Comparison of ENCODE assay signal across 20 cellular contexts in the genomic region with DNA sequence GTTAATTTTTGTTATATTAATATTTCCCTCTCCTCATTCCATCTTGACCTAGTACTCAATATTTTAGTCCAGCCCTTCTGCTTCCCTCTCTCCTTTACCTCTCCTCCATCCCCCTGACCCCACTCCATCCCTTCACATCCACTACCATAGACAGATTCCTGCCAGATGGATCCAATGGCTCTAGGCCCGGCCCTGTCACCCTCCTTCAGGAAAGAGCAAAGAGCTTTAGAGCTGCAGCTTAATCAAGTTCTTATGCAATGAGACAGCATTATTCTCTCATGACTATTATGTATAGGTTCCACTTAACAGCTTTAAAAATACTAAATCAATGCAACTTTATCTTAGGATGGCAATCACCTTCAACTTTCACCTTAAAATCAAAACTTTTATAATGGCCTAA.
A peak's percentile ranks its signal among the peaks of the same experiment; 100 is the strongest.
DNase-seq lines count a peak whose midpoint lies in the region; ATAC-seq and TF ChIP-seq lines count a peak whose summit lies in the region.
"Had no signal": no experiment of that assay in that cellular context is flagged by ENCODE, and none has a peak within 500 bp of the region (broad histone marks: within the 10 kb centered on the region; RNA-seq: fewer than 3 reads in every experiment).

No MANE protein-coding gene starts in this region.

- H3K4me1 ChIP-seq in IMR-90 (ENCODE audit: control insufficient read depth, insufficient read depth, low read length): no peaks in the 10 kb centered on the region
- H3K4me1 ChIP-seq: BE2C had no signal

- peak; percentile 64 for DNase-seq in ELR (ENCODE audit: low read depth)
- DNase-seq in IMR-90: peak; percentile 8
- peak; percentile 44 for DNase-seq in fibroblast of the aortic adventitia (ENCODE audit: low read depth)
- DNase-seq in posterior vena cava (ENCODE audit: low spot score): no peak
- DNase-seq: BE2C; GDM1; H9; KG1; NCI-H1092 treated with DMSO at 0.1 percent for 48 hours; NCI-H146; NCI-H2029 treated with DMSO at 0.1 percent for 48 hours; NCI-H2171 treated with DMSO at 0.1 percent for 48 hours; NCI-H446 treated with DMSO at 0.1 percent for 48 hours; NK-92 treated with Interleukin-12 subunit alpha and Interleukin-12 subunit beta, amount 100 ng/mL, for 24 hours; SIG-M5; T-cell had no signal

- H2BK5ac ChIP-seq in IMR-90 (ENCODE audit: low read depth, low read length, poor library complexity, severe bottlenecking): no peak overlapping the region

- no peak overlapping the region for H3K56ac ChIP-seq in IMR-90 (ENCODE audit: extremely low read depth, insufficient read depth, low read length)

- dilution Hi-C loops in IMR-90 (cut with HindIII; ENCODE audit: low sequenced_read_pairs, unreplicated experiment): no loop called here

- no peaks in the 10 kb centered on the region for H3K9me3 ChIP-seq in IMR-90 (ENCODE audit: control insufficient read depth, insufficient read depth, low read length)
- H3K9me3 ChIP-seq: BE2C had no signal

- no peak overlapping the region for H2BK120ac ChIP-seq in IMR-90 (ENCODE audit: low read depth, low read length)

- no peak overlapping the region for H3K4me2 ChIP-seq in IMR-90 (ENCODE audit: low read depth, low read length)

- no peaks in the 10 kb centered on the region for H3K27me3 ChIP-seq in IMR-90 (ENCODE audit: control insufficient read depth, insufficient read depth, low read length)
- H3K27me3 ChIP-seq: BE2C had no signal

- H3K9ac ChIP-seq in IMR-90 (ENCODE audit: low read depth, low read length): no peak overlapping the region

- no peak overlapping the region for H3K23ac ChIP-seq in IMR-90 (ENCODE audit: low read depth, low read length)

- H2AFZ ChIP-seq in IMR-90 (replicated peaks; ENCODE audit: low read length, poor library complexity): peak overlapping the region; percentile 26

- H4K8ac ChIP-seq in IMR-90 (ENCODE audit: low read depth in 2 of 2, low read length in 2 of 2): no peak overlapping the region

- H3K9me1 ChIP-seq in IMR-90 (ENCODE audit: insufficient read depth, low read length): no peaks in the 10 kb centered on the region

- CTCF ChIA-PET in IMR-90 (lab: Yijun Ruan, JAX): no interaction called here

- WGBS in IMR-90 (ENCODE audit: extremely low coverage in 2 of 2, insufficient read length in 1 of 2), 2 experiments: no CpG with 5 or more reads among the region's 1 CpG

- no peak overlapping the region for H3K14ac ChIP-seq in IMR-90 (replicated peaks; ENCODE audit: low read depth, low read length)

- no peak for TF ChIP-seq POLR2A in IMR-90 (IDR thresholded peaks at IDR 0.05; ENCODE audit: low read depth, low read length)
- no peak for TF ChIP-seq POLR2A in GM18505 (IDR thresholded peaks at IDR 0.05; ENCODE audit: borderline replicate concordance, extremely low read depth, insufficient read depth, insufficient read length)

- TF ChIP-seq CTCF in IMR-90 (conservative IDR thresholded peaks at IDR 0.05; ENCODE audit: low read depth, low read length) (no peak), fibroblast of the aortic adventitia (IDR thresholded peaks at IDR 0.05; ENCODE audit: insufficient read depth, low read length) (no peak)

- intact Hi-C loops in IMR-90 (cut with micrococcal nuclease): no loop called here
- intact Hi-C loops in posterior vena cava (cut with DNase I): no loop called here

- in situ Hi-C loops in IMR-90 (cut with MboI; ENCODE audit: low sequenced_read_pairs): no loop called here

- H4K91ac ChIP-seq in IMR-90 (ENCODE audit: insufficient read depth, low read depth, low read length): no peak overlapping the region

- no peak for TF ChIP-seq RAD21 in IMR-90 (IDR thresholded peaks at IDR 0.05; ENCODE audit: low read length)

- no peak overlapping the region for H2AK9ac ChIP-seq in IMR-90 (replicated peaks; ENCODE audit: low read depth, low read length, poor library complexity)

- no peak overlapping the region for H2BK20ac ChIP-seq in IMR-90 (ENCODE audit: low read depth, low read length)

- ATAC-seq in IMR-90 (ENCODE audit: low read depth) (no peak), SK-N-SH treated with all-trans-retinoic acid at 6 μM for 48 hours (peak; percentile 53; the same call in 2 of the 3 replicates), GM21423 (IDR thresholded peaks at IDR 0.05; ENCODE audit: unreplicated experiment) (no peak), GM18505 (IDR thresholded peaks at IDR 0.05; ENCODE audit: unreplicated experiment) (no peak)
- ATAC-seq: Panc1, T-cell had no signal

- H4K20me1 ChIP-seq in IMR-90 (ENCODE audit: insufficient read depth, low read length): no peaks in the 10 kb centered on the region

- H2BK15ac ChIP-seq in IMR-90 (ENCODE audit: low read depth, low read length): no peak overlapping the region

- no peaks in the 10 kb centered on the region for H3K36me3 ChIP-seq in IMR-90 (ENCODE audit: control insufficient read depth, insufficient read depth, low read length)
- H3K36me3 ChIP-seq: BE2C had no signal

- no peak overlapping the region for H4K5ac ChIP-seq in IMR-90 (ENCODE audit: low read depth, low read length)

- BruUV-seq in IMR-90 (replicated peaks; lab: Mats Ljungman, UMichigan): no TSS peak

- H3K18ac ChIP-seq in IMR-90 (ENCODE audit: low read depth, low read length): no peak overlapping the region

- H3K79me1 ChIP-seq in IMR-90 (ENCODE audit: low read depth in 1 of 2, low read length in 2 of 2): no peaks in the 10 kb centered on the region

- H3K4me3 ChIP-seq in IMR-90 (ENCODE audit: insufficient read depth, low read depth, low read length) (no peak overlapping the region), fibroblast of the aortic adventitia (ENCODE audit: low read depth, low read length) (no peak overlapping the region)

- no peak overlapping the region for H3K4ac ChIP-seq in IMR-90 (ENCODE audit: low read depth, low read length)

- POLR2A ChIA-PET in IMR-90 (lab: Charles Lee; ENCODE audit: unreplicated experiment): no interaction called here

- H3K27ac ChIP-seq in IMR-90 (ENCODE audit: insufficient read depth, low read length): no peak overlapping the region

- H2AK5ac ChIP-seq in IMR-90 (ENCODE audit: low read depth, low read length): no peak overlapping the region

TF ChIP-seq in IMR-90, 13 proteins besides CTCF, POLR2A, EP300 and RAD21:
- no peak for TF ChIP-seq RFX5 (IDR thresholded peaks at IDR 0.05; ENCODE audit: low read depth, low read length)
- TF ChIP-seq CEBPB (IDR thresholded peaks at IDR 0.05; ENCODE audit: low read depth, low read length): no peak
- no peak for TF ChIP-seq MAFK (IDR thresholded peaks at IDR 0.05; ENCODE audit: low read depth, low read length)
- no peak for TF ChIP-seq FOS (IDR thresholded peaks at IDR 0.05; ENCODE audit: low read depth, low read length)
- TF ChIP-seq SMC3 (IDR thresholded peaks at IDR 0.05; ENCODE audit: low read depth, low read length): no peak

TF ChIP-seq in SK-N-SH treated with all-trans-retinoic acid at 6 μM for 48 hours, 23 proteins besides CTCF, POLR2A, EP300 and RAD21:
- no peak for TF ChIP-seq ESRRG (CRISPR knock-in tag; IDR thresholded peaks at IDR 0.05)
- TF ChIP-seq, protein P1, sequence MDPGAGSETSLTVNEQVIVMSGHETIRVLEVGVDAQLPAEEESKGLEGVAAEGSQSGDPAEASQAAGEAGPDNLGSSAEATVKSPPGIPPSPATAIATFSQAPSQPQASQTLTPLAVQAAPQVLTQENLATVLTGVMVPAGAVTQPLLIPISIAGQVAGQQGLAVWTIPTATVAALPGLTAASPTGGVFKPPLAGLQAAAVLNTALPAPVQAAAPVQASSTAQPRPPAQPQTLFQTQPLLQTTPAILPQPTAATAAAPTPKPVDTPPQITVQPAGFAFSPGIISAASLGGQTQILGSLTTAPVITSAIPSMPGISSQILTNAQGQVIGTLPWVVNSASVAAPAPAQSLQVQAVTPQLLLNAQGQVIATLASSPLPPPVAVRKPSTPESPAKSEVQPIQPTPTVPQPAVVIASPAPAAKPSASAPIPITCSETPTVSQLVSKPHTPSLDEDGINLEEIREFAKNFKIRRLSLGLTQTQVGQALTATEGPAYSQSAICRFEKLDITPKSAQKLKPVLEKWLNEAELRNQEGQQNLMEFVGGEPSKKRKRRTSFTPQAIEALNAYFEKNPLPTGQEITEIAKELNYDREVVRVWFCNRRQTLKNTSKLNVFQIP (CRISPR knock-in tag; IDR thresholded peaks at IDR 0.05; ENCODE audit: borderline replicate concordance, low read depth): no peak
- no peak for TF ChIP-seq CSDC2 (CRISPR knock-in tag; IDR thresholded peaks at IDR 0.05)
- TF ChIP-seq ZNF8 (CRISPR knock-in tag; IDR thresholded peaks at IDR 0.05): no peak
- no peak for TF ChIP-seq ZNF70 (CRISPR knock-in tag; IDR thresholded peaks at IDR 0.05)
- no peak for TF ChIP-seq TOX (CRISPR knock-in tag; IDR thresholded peaks at IDR 0.05; ENCODE audit: borderline replicate concordance)
- TF ChIP-seq, protein P2, sequence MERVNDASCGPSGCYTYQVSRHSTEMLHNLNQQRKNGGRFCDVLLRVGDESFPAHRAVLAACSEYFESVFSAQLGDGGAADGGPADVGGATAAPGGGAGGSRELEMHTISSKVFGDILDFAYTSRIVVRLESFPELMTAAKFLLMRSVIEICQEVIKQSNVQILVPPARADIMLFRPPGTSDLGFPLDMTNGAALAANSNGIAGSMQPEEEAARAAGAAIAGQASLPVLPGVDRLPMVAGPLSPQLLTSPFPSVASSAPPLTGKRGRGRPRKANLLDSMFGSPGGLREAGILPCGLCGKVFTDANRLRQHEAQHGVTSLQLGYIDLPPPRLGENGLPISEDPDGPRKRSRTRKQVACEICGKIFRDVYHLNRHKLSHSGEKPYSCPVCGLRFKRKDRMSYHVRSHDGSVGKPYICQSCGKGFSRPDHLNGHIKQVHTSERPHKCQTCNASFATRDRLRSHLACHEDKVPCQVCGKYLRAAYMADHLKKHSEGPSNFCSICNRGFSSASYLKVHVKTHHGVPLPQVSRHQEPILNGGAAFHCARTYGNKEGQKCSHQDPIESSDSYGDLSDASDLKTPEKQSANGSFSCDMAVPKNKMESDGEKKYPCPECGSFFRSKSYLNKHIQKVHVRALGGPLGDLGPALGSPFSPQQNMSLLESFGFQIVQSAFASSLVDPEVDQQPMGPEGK (CRISPR knock-in tag; IDR thresholded peaks at IDR 0.05; ENCODE audit: borderline replicate concordance): no peak
- no peak for TF ChIP-seq ZFP3 (CRISPR knock-in tag; IDR thresholded peaks at IDR 0.05)
- TF ChIP-seq GLIS3 (CRISPR knock-in tag; IDR thresholded peaks at IDR 0.05): no peak
- TF ChIP-seq, protein P3, sequence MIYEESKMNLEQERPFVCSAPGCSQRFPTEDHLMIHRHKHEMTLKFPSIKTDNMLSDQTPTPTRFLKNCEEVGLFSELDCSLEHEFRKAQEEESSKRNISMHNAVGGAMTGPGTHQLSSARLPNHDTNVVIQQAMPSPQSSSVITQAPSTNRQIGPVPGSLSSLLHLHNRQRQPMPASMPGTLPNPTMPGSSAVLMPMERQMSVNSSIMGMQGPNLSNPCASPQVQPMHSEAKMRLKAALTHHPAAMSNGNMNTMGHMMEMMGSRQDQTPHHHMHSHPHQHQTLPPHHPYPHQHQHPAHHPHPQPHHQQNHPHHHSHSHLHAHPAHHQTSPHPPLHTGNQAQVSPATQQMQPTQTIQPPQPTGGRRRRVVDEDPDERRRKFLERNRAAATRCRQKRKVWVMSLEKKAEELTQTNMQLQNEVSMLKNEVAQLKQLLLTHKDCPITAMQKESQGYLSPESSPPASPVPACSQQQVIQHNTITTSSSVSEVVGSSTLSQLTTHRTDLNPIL (CRISPR knock-in tag; IDR thresholded peaks at IDR 0.05; ENCODE audit: low read depth): no peak
- TF ChIP-seq ISL1 (CRISPR knock-in tag; IDR thresholded peaks at IDR 0.05): no peak
TF ChIP-seq in SK-N-SH treated with all-trans-retinoic acid at 6 μM for 48 hours: peak in this region for 0.
